1 cellular context compared by ENCODE assay signal in the genomic region with DNA sequence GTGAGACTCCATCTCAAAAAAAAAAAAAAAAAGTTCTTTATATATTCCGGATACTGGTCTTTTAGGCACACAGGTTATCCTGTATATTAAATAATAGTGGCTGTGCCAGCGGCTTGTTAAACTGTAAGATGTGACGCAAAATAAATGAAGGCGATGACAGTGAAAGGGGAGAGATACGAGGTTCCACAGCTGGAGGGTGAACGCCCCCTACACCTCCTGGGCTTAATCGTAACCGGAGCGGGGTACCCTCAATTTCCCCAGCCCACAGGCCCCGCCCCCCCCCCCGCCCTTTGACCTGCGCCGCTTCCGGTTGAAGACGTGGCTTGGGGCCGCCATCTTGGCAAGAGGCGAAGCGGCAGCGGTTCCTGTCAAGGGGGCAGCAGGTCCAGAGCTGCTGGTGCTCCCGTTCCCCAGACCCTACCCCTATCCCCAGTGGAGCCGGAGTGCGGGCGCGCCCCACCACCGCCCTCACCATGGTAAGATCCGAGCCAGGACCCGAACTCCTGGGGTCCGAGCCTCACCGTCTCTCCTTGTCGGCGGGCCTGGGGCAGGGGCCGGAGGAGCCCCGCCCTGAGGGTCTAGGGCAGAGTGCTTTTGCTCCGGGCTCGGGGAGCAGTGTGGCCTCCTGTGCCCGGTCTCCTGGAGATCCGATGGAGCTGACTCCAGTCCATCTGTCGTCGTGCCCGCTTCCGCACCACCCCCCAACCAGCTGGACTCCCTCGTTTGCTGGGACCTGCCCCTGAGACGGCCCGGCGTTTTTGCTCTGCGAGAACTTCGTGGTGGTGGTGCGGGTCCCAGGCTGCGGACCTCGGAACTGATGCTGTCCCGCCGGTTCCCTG.
TF ChIP-seq lines count a peak whose summit lies in the region.

A gene (plus strand): TSS at position 335 of the 839 bp plus-strand sequence. CDS start 139 bp downstream, at position 474.

TF ChIP-seq in HepG2, 621 proteins besides CTCF, POLR2A, EP300 and RAD21 (continued from another document and continues in another):
- TF ChIP-seq HNRNPL (IDR thresholded peaks at IDR 0.05; ENCODE audit: low read depth, low read length), result 0 out of 2 replicates have a peak, but pooled peaks have one; percentile 24
- TF ChIP-seq NFATC3 (CRISPR knock-in tag; IDR thresholded peaks at IDR 0.05), result no peak
- TF ChIP-seq, protein P1, sequence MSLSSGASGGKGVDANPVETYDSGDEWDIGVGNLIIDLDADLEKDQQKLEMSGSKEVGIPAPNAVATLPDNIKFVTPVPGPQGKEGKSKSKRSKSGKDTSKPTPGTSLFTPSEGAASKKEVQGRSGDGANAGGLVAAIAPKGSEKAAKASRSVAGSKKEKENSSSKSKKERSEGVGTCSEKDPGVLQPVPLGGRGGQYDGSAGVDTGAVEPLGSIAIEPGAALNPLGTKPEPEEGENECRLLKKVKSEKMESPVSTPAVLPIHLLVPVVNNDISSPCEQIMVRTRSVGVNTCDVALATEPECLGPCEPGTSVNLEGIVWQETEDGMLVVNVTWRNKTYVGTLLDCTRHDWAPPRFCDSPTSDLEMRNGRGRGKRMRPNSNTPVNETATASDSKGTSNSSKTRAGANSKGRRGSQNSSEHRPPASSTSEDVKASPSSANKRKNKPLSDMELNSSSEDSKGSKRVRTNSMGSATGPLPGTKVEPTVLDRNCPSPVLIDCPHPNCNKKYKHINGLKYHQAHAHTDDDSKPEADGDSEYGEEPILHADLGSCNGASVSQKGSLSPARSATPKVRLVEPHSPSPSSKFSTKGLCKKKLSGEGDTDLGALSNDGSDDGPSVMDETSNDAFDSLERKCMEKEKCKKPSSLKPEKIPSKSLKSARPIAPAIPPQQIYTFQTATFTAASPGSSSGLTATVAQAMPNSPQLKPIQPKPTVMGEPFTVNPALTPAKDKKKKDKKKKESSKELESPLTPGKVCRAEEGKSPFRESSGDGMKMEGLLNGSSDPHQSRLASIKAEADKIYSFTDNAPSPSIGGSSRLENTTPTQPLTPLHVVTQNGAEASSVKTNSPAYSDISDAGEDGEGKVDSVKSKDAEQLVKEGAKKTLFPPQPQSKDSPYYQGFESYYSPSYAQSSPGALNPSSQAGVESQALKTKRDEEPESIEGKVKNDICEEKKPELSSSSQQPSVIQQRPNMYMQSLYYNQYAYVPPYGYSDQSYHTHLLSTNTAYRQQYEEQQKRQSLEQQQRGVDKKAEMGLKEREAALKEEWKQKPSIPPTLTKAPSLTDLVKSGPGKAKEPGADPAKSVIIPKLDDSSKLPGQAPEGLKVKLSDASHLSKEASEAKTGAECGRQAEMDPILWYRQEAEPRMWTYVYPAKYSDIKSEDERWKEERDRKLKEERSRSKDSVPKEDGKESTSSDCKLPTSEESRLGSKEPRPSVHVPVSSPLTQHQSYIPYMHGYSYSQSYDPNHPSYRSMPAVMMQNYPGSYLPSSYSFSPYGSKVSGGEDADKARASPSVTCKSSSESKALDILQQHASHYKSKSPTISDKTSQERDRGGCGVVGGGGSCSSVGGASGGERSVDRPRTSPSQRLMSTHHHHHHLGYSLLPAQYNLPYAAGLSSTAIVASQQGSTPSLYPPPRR (CRISPR knock-in tag; IDR thresholded peaks at IDR 0.05; ENCODE audit: borderline replicate concordance), result no peak
- peak; percentile 32; the same call in 1 of the 2 replicates for TF ChIP-seq ZNF274 (CRISPR knock-in tag; IDR thresholded peaks at IDR 0.05)
- peak; percentile 55 for TF ChIP-seq NR2F6 (IDR thresholded peaks at IDR 0.05)
- TF ChIP-seq NR2F6 (CRISPR knock-in tag; IDR thresholded peaks at IDR 0.05), result no peak
- peak; percentile 65; the same call in 1 of the 2 replicates for TF ChIP-seq EED (CRISPR knock-in tag; IDR thresholded peaks at IDR 0.05)
- TF ChIP-seq, protein P2, sequence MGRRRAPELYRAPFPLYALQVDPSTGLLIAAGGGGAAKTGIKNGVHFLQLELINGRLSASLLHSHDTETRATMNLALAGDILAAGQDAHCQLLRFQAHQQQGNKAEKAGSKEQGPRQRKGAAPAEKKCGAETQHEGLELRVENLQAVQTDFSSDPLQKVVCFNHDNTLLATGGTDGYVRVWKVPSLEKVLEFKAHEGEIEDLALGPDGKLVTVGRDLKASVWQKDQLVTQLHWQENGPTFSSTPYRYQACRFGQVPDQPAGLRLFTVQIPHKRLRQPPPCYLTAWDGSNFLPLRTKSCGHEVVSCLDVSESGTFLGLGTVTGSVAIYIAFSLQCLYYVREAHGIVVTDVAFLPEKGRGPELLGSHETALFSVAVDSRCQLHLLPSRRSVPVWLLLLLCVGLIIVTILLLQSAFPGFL (CRISPR knock-in tag; IDR thresholded peaks at IDR 0.05), result no peak
- TF ChIP-seq GATA4 (IDR thresholded peaks at IDR 0.05; ENCODE audit: borderline replicate concordance, low read depth), result no peak
- TF ChIP-seq ZFP36L1 (CRISPR knock-in tag; IDR thresholded peaks at IDR 0.05), result no peak
- no peak for TF ChIP-seq ZNF577 (CRISPR knock-in tag; IDR thresholded peaks at IDR 0.05; ENCODE audit: borderline replicate concordance, low read depth)
- no peak for TF ChIP-seq ZNF256 (CRISPR knock-in tag; conservative IDR thresholded peaks at IDR 0.05)
- TF ChIP-seq ZNF501 (CRISPR knock-in tag; IDR thresholded peaks at IDR 0.05), result peak; percentile 52; the same call in 1 of the 2 replicates
- no peak for TF ChIP-seq HOXA5 (CRISPR knock-in tag; IDR thresholded peaks at IDR 0.05)
- no peak for TF ChIP-seq JDP2 (CRISPR knock-in tag; IDR thresholded peaks at IDR 0.05; ENCODE audit: borderline replicate concordance)
- TF ChIP-seq, protein P3, sequence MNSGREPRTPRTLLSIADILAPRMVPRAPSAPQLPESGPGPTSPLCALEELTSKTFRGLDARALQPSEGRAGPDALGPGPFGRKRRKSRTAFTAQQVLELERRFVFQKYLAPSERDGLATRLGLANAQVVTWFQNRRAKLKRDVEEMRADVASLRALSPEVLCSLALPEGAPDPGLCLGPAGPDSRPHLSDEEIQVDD (CRISPR knock-in tag; IDR thresholded peaks at IDR 0.05; ENCODE audit: borderline replicate concordance), result 0 out of 2 replicates have a peak, but pooled peaks have one; percentile 21
- 0 out of 2 replicates have a peak, but pooled peaks have one; percentile 35 for TF ChIP-seq ZSCAN20 (CRISPR knock-in tag; IDR thresholded peaks at IDR 0.05; ENCODE audit: borderline replicate concordance)
- TF ChIP-seq, protein P4, sequence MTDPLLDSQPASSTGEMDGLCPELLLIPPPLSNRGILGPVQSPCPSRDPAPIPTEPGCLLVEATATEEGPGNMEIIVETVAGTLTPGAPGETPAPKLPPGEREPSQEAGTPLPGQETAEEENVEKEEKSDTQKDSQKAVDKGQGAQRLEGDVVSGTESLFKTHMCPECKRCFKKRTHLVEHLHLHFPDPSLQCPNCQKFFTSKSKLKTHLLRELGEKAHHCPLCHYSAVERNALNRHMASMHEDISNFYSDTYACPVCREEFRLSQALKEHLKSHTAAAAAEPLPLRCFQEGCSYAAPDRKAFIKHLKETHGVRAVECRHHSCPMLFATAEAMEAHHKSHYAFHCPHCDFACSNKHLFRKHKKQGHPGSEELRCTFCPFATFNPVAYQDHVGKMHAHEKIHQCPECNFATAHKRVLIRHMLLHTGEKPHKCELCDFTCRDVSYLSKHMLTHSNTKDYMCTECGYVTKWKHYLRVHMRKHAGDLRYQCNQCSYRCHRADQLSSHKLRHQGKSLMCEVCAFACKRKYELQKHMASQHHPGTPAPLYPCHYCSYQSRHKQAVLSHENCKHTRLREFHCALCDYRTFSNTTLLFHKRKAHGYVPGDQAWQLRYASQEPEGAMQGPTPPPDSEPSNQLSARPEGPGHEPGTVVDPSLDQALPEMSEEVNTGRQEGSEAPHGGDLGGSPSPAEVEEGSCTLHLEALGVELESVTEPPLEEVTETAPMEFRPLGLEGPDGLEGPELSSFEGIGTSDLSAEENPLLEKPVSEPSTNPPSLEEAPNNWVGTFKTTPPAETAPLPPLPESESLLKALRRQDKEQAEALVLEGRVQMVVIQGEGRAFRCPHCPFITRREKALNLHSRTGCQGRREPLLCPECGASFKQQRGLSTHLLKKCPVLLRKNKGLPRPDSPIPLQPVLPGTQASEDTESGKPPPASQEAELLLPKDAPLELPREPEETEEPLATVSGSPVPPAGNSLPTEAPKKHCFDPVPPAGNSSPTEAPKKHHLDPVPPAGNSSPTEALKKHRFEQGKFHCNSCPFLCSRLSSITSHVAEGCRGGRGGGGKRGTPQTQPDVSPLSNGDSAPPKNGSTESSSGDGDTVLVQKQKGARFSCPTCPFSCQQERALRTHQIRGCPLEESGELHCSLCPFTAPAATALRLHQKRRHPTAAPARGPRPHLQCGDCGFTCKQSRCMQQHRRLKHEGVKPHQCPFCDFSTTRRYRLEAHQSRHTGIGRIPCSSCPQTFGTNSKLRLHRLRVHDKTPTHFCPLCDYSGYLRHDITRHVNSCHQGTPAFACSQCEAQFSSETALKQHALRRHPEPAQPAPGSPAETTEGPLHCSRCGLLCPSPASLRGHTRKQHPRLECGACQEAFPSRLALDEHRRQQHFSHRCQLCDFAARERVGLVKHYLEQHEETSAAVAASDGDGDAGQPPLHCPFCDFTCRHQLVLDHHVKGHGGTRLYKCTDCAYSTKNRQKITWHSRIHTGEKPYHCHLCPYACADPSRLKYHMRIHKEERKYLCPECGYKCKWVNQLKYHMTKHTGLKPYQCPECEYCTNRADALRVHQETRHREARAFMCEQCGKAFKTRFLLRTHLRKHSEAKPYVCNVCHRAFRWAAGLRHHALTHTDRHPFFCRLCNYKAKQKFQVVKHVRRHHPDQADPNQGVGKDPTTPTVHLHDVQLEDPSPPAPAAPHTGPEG (CRISPR knock-in tag; IDR thresholded peaks at IDR 0.05), result no peak
- peak; percentile 57; the same call in 1 of the 2 replicates for TF ChIP-seq ZNF350 (CRISPR knock-in tag; IDR thresholded peaks at IDR 0.05; ENCODE audit: borderline replicate concordance, low read depth)
- no peak for TF ChIP-seq NONO (IDR thresholded peaks at IDR 0.05)
- TF ChIP-seq NONO (CRISPR knock-in tag; conservative IDR thresholded peaks at IDR 0.05), result peak; percentile 37
- TF ChIP-seq, protein P5, sequence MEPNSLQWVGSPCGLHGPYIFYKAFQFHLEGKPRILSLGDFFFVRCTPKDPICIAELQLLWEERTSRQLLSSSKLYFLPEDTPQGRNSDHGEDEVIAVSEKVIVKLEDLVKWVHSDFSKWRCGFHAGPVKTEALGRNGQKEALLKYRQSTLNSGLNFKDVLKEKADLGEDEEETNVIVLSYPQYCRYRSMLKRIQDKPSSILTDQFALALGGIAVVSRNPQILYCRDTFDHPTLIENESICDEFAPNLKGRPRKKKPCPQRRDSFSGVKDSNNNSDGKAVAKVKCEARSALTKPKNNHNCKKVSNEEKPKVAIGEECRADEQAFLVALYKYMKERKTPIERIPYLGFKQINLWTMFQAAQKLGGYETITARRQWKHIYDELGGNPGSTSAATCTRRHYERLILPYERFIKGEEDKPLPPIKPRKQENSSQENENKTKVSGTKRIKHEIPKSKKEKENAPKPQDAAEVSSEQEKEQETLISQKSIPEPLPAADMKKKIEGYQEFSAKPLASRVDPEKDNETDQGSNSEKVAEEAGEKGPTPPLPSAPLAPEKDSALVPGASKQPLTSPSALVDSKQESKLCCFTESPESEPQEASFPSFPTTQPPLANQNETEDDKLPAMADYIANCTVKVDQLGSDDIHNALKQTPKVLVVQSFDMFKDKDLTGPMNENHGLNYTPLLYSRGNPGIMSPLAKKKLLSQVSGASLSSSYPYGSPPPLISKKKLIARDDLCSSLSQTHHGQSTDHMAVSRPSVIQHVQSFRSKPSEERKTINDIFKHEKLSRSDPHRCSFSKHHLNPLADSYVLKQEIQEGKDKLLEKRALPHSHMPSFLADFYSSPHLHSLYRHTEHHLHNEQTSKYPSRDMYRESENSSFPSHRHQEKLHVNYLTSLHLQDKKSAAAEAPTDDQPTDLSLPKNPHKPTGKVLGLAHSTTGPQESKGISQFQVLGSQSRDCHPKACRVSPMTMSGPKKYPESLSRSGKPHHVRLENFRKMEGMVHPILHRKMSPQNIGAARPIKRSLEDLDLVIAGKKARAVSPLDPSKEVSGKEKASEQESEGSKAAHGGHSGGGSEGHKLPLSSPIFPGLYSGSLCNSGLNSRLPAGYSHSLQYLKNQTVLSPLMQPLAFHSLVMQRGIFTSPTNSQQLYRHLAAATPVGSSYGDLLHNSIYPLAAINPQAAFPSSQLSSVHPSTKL (CRISPR knock-in tag; IDR thresholded peaks at IDR 0.05), result no peak
- TF ChIP-seq ZNF792 (CRISPR knock-in tag; IDR thresholded peaks at IDR 0.05), result peak; percentile 27; the same call in 1 of the 2 replicates
- peak; percentile 88 for TF ChIP-seq ASH2L (IDR thresholded peaks at IDR 0.05; ENCODE audit: insufficient read length, low read depth, low read length)
- no peak for TF ChIP-seq ZNF24 (IDR thresholded peaks at IDR 0.05)
- TF ChIP-seq ZNF816 (CRISPR knock-in tag; IDR thresholded peaks at IDR 0.05; ENCODE audit: borderline replicate concordance), result peak; percentile 23; the same call in 1 of the 2 replicates
- TF ChIP-seq ZNF644 (CRISPR knock-in tag; IDR thresholded peaks at IDR 0.05; ENCODE audit: low read depth), result no peak
- peak; percentile 70 for TF ChIP-seq ZNF547 (CRISPR knock-in tag; IDR thresholded peaks at IDR 0.05)
- TF ChIP-seq ZNF773 (CRISPR knock-in tag; IDR thresholded peaks at IDR 0.05; ENCODE audit: borderline replicate concordance), result no peak
- TF ChIP-seq, protein P6, sequence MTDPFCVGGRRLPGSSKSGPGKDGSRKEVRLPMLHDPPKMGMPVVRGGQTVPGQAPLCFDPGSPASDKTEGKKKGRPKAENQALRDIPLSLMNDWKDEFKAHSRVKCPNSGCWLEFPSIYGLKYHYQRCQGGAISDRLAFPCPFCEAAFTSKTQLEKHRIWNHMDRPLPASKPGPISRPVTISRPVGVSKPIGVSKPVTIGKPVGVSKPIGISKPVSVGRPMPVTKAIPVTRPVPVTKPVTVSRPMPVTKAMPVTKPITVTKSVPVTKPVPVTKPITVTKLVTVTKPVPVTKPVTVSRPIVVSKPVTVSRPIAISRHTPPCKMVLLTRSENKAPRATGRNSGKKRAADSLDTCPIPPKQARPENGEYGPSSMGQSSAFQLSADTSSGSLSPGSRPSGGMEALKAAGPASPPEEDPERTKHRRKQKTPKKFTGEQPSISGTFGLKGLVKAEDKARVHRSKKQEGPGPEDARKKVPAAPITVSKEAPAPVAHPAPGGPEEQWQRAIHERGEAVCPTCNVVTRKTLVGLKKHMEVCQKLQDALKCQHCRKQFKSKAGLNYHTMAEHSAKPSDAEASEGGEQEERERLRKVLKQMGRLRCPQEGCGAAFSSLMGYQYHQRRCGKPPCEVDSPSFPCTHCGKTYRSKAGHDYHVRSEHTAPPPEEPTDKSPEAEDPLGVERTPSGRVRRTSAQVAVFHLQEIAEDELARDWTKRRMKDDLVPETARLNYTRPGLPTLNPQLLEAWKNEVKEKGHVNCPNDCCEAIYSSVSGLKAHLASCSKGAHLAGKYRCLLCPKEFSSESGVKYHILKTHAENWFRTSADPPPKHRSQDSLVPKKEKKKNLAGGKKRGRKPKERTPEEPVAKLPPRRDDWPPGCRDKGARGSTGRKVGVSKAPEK (CRISPR knock-in tag; IDR thresholded peaks at IDR 0.05; ENCODE audit: borderline replicate concordance), result no peak
- no peak for TF ChIP-seq SRF (IDR thresholded peaks at IDR 0.05; ENCODE audit: low read depth, low read length)
- peak; percentile 92 for TF ChIP-seq RBFOX2 (IDR thresholded peaks at IDR 0.05; ENCODE audit: low read depth, low read length)
- no peak for TF ChIP-seq ZNF589 (CRISPR knock-in tag; conservative IDR thresholded peaks at IDR 0.05)
